In the genomic region with DNA sequence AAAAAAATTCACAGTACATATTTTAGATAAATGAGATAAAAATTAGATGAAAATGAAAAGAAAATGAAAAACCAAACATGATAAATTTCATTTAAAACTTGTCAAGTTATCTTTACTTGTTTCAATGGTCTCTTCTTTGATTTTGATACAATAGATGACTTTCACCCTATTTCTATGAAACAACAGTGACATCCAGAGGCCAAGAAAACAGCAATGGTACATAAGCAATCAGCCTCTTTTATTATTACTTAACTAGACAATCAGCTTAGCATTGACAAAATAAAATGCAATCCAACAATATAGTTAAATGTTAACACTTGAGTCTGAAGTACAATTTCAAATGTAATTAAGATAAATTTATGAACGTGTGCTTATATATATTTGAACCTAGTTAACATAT, we compare ENCODE assay signal across 1 cellular context.
TF ChIP-seq lines count a peak whose summit lies in the region.

No MANE protein-coding gene starts in this region.

TF ChIP-seq in K562, 482 proteins besides CTCF, POLR2A, EP300 and RAD21 (continued from another document):
- TF ChIP-seq THAP12 (CRISPR knock-in tag; IDR thresholded peaks at IDR 0.05) (no peak), U2AF2 (optimal IDR thresholded peaks at IDR 0.05; ENCODE audit: low read depth, low read length) (no peak)
